In genomic region chr17:42313389-42313772, GRCh38 we compare ENCODE assay signal across 15 cellular contexts. TPM values are rescaled to one million over a fixed set of nuclear protein-coding genes. Genes with fewer than 3 reads are reported as not detected.
DNase-seq lines count a peak whose midpoint lies in the region; ATAC-seq and TF ChIP-seq lines count a peak whose summit lies in the region.
"Had no signal": no experiment of that assay in that cellular context is flagged by ENCODE, and none has a peak within 500 bp of the region (broad histone marks: within the 10 kb centered on the region; RNA-seq: fewer than 3 reads in every experiment).

No MANE protein-coding gene starts in this region.

- H3K9me3 ChIP-seq in lower lobe of right lung: no peaks in the 10 kb centered on the region
- H3K9me3 ChIP-seq: BE2C, ovary had no signal

- no peak overlapping the region for H3K4me3 ChIP-seq in lower lobe of right lung
- H3K4me3 ChIP-seq: GM12878, ovary had no signal

- H3K27ac ChIP-seq in lower lobe of right lung: peak overlapping the region; percentile 22

- no peaks in the 10 kb centered on the region for H3K36me3 Mint-ChIP-seq in natural killer cell
- no peaks in the 10 kb centered on the region for H3K36me3 Mint-ChIP-seq in natural killer cell treated with Interleukin-12 subunit alpha and Interleukin-12 subunit beta and Interleukin-15 and Interleukin-18, amount 100 ng/mL, for 72 hours
- H3K36me3 Mint-ChIP-seq in WTC11: peaks cover 26% of the 10 kb centered on the region

- TF ChIP-seq CTCF in natural killer cell (IDR thresholded peaks at IDR 0.05) (no peak), WTC11 (IDR thresholded peaks at IDR 0.05) (no peak), lower lobe of right lung (IDR thresholded peaks at IDR 0.05) (no peak)

- H3K27me3 Mint-ChIP-seq in natural killer cell (ENCODE audit: low read depth in 2 of 2) (no peaks in the 10 kb centered on the region), WTC11 (ENCODE audit: low read depth) (no peaks in the 10 kb centered on the region)
- no peaks in the 10 kb centered on the region for H3K27me3 Mint-ChIP-seq in natural killer cell treated with Interleukin-12 subunit alpha and Interleukin-12 subunit beta and Interleukin-15 and Interleukin-18, amount 100 ng/mL, for 72 hours
- H3K27me3 Mint-ChIP-seq: memory B cell had no signal

- no peaks in the 10 kb centered on the region for H3K27me3 ChIP-seq in lower lobe of right lung (ENCODE audit: low read depth)
- H3K27me3 ChIP-seq: BE2C, ovary had no signal

- H3K27ac Mint-ChIP-seq in natural killer cell (no peak overlapping the region), WTC11 (peak overlapping the region; percentile 91)
- peak overlapping the region in 1 of 2 donors; percentile 4 for H3K27ac Mint-ChIP-seq in natural killer cell treated with Interleukin-12 subunit alpha and Interleukin-12 subunit beta and Interleukin-15 and Interleukin-18, amount 100 ng/mL, for 72 hours
- H3K27ac Mint-ChIP-seq: memory B cell had no signal

- POLR2A ChIA-PET in WTC11 (lab: Charles Lee): interaction anchor here (1.0 to 1.2 kb wide), 4 partner anchors 12 to 89 kb away, joined by 3 to 5 read pairs (median 4); partner anchors contain the start of gene STAT3

- no peak for ATAC-seq in natural killer cell
- no peak for ATAC-seq in natural killer cell treated with Interleukin-12 subunit alpha and Interleukin-12 subunit beta and Interleukin-15 and Interleukin-18, amount 100 ng/mL, for 72 hours
- no peak for ATAC-seq in WTC11
- ATAC-seq in lower lobe of right lung: no peak

- intact Hi-C loops in natural killer cell (cut with micrococcal nuclease): no loop called here
- intact Hi-C loops in lower lobe of right lung (cut with DNase I): loop anchor here (10.0 kb wide), 1 partner anchor 201 kb away; no protein-coding TSS in a partner anchor

- H3K4me3 Mint-ChIP-seq in natural killer cell: peak overlapping the region; percentile 9
- H3K4me3 Mint-ChIP-seq in natural killer cell treated with Interleukin-12 subunit alpha and Interleukin-12 subunit beta and Interleukin-15 and Interleukin-18, amount 100 ng/mL, for 72 hours: no peak overlapping the region
- H3K4me3 Mint-ChIP-seq in WTC11: no peak overlapping the region
- H3K4me3 Mint-ChIP-seq: memory B cell had no signal

- H3K4me1 Mint-ChIP-seq in natural killer cell (peaks cover 7 to 32% of the 10 kb centered on the region in 2 donors), WTC11 (peaks cover 33% of the 10 kb centered on the region)
- peaks cover 17 to 40% of the 10 kb centered on the region in 2 donors for H3K4me1 Mint-ChIP-seq in natural killer cell treated with Interleukin-12 subunit alpha and Interleukin-12 subunit beta and Interleukin-15 and Interleukin-18, amount 100 ng/mL, for 72 hours (ENCODE audit: low read depth in 2 of 2)

- CTCF ChIA-PET in WTC11 (lab: Charles Lee): interaction anchor here (0.9 to 12.3 kb wide), 14 partner anchors 8 to 349 kb away, joined by 3 to 196 read pairs (median 6); partner anchors contain the start of genes GHDC and STAT3

- no peak for DNase-seq in natural killer cell
- DNase-seq in natural killer cell treated with Interleukin-12 subunit alpha and Interleukin-12 subunit beta and Interleukin-15 and Interleukin-18, amount 100 ng/mL, for 72 hours (ENCODE audit: low spot score): no peak
- DNase-seq in WTC11 (ENCODE audit: low spot score): no peak
- DNase-seq in lower lobe of right lung: no peak
- no peak for DNase-seq in HPDE6-E6E7 (ENCODE audit: extremely low spot score)
- DNase-seq in T-helper 9 cell: no peak
- DNase-seq in NCI-H2171 (lab: John Stamatoyannopoulos, UW): no peak
- DNase-seq in H4 (ENCODE audit: low spot score): no peak
- DNase-seq: activated CD4-positive, CD25-positive, alpha-beta regulatory T cell treated with anti-CD3 and anti-CD28 coated beads, Interleukin-2, amount 50 U/mL, for 72 hours; activated gamma-delta T cell; BE2C; cerebellar nuclear complex; ovary had no signal

- H3K4me1 ChIP-seq in lower lobe of right lung: peaks cover 45% of the 10 kb centered on the region

- peaks cover 87% of the 10 kb centered on the region for H3K36me3 ChIP-seq in lower lobe of right lung
- H3K36me3 ChIP-seq: ovary had no signal

- H3K9me3 Mint-ChIP-seq in natural killer cell: no peaks in the 10 kb centered on the region
- H3K9me3 Mint-ChIP-seq in natural killer cell treated with Interleukin-12 subunit alpha and Interleukin-12 subunit beta and Interleukin-15 and Interleukin-18, amount 100 ng/mL, for 72 hours: no peaks in the 10 kb centered on the region
- H3K9me3 Mint-ChIP-seq in WTC11: no peaks in the 10 kb centered on the region
- H3K9me3 Mint-ChIP-seq: memory B cell had no signal

TF ChIP-seq in WTC11, 78 proteins besides CTCF, POLR2A, EP300 and RAD21 (continues in another document):
- no peak for TF ChIP-seq NR2C2 (CRISPR knock-in tag; IDR thresholded peaks at IDR 0.05)
- no peak for TF ChIP-seq JUN (CRISPR knock-in tag; IDR thresholded peaks at IDR 0.05)
- TF ChIP-seq ZBTB21 (CRISPR knock-in tag; IDR thresholded peaks at IDR 0.05; ENCODE audit: borderline replicate concordance): no peak
- TF ChIP-seq SOX15 (CRISPR knock-in tag; IDR thresholded peaks at IDR 0.05): no peak
- TF ChIP-seq ERG (CRISPR knock-in tag; IDR thresholded peaks at IDR 0.05): no peak
- TF ChIP-seq ZMAT4 (CRISPR knock-in tag; IDR thresholded peaks at IDR 0.05): no peak
- TF ChIP-seq ZNF281 (CRISPR knock-in tag; IDR thresholded peaks at IDR 0.05): no peak
- TF ChIP-seq CREB1 (CRISPR knock-in tag; IDR thresholded peaks at IDR 0.05): no peak
- TF ChIP-seq FOXJ3 (CRISPR knock-in tag; IDR thresholded peaks at IDR 0.05; ENCODE audit: borderline replicate concordance): no peak
- TF ChIP-seq ZNF423 (CRISPR knock-in tag; IDR thresholded peaks at IDR 0.05): no peak
- TF ChIP-seq ZNF416 (CRISPR knock-in tag; IDR thresholded peaks at IDR 0.05): no peak

RNA-seq across cellular contexts. Expression of gene STAT5A, which starts 25.1 kb away (rescaled TPM):
- 100 to 1,000 TPM; 112 to 135 (median 117) TPM for total RNA-seq in natural killer cell
- total RNA-seq in natural killer cell treated with Interleukin-12 subunit alpha and Interleukin-12 subunit beta and Interleukin-15 and Interleukin-18, amount 100 ng/mL, for 72 hours: 100 to 1,000 TPM; 187 to 392 TPM
- 6.6 to 10.9 TPM (median 9.7 TPM) in 3 replicates for total RNA-seq in WTC11 (2021)
- total RNA-seq in lower lobe of right lung: 53.3 TPM
- 0.35 and 0.41 TPM in 2 replicates for total RNA-seq in H4 (2014; rRNA removed; shearing (Covaris generic))

RNA-seq across cellular contexts. Expression of gene STAT5B, which starts 37.2 kb away (rescaled TPM):
- total RNA-seq in natural killer cell (100 to 1,000 TPM in 2 of 3 donors, 10 to 100 TPM in 1; 79.9 to 112 (median 103) TPM), WTC11 (2021) (36.4 to 42.2 TPM (median 37.9 TPM) in 3 replicates), lower lobe of right lung (67.9 TPM)
- total RNA-seq in natural killer cell treated with Interleukin-12 subunit alpha and Interleukin-12 subunit beta and Interleukin-15 and Interleukin-18, amount 100 ng/mL, for 72 hours: 100 to 1,000 TPM; 131 to 209 TPM
- total RNA-seq in H4 (2014; rRNA removed; shearing (Covaris generic)): 13.7 and 25.0 TPM in 2 replicates
